ENCODE assay signal across 9 cellular contexts in genomic region chr2:233990261-233990798, GRCh38.
DNase-seq lines count a peak whose midpoint lies in the region; ATAC-seq lines count a peak whose summit lies in the region.
"Had no signal": no experiment of that assay in that cellular context is flagged by ENCODE, and none has a peak within 500 bp of the region (broad histone marks: within the 10 kb centered on the region; RNA-seq: fewer than 3 reads in every experiment).

No MANE protein-coding gene starts in this region.

- peaks cover 62% of the 10 kb centered on the region for H3K4me1 Mint-ChIP-seq in stimulated activated naive CD8-positive, alpha-beta T cell treated with anti-CD3 and anti-CD28 coated beads, Interleukin-15, amount 100 ng/mL, for 72 hours

- H3K4me3 ChIP-seq in effector memory CD4-positive, alpha-beta T cell (ENCODE audit: insufficient read depth, low read depth, low read length, poor library complexity, severe bottlenecking) = no peak overlapping the region
- H3K4me3 ChIP-seq: A549 had no signal

- no peaks in the 10 kb centered on the region for H3K27me3 Mint-ChIP-seq in stimulated activated naive CD8-positive, alpha-beta T cell treated with anti-CD3 and anti-CD28 coated beads, Interleukin-15, amount 100 ng/mL, for 72 hours

- peak overlapping the region; percentile 18 to 44 for H3K4me3 Mint-ChIP-seq in stimulated activated naive CD8-positive, alpha-beta T cell treated with anti-CD3 and anti-CD28 coated beads, Interleukin-15, amount 100 ng/mL, for 72 hours

- peak overlapping the region in 1 of 2 donors; percentile 23 for H3K27ac Mint-ChIP-seq in stimulated activated naive CD8-positive, alpha-beta T cell treated with anti-CD3 and anti-CD28 coated beads, Interleukin-15, amount 100 ng/mL, for 72 hours

- no peaks in the 10 kb centered on the region for H3K9me3 ChIP-seq in effector memory CD4-positive, alpha-beta T cell (ENCODE audit: control insufficient read depth, low read length)
- H3K9me3 ChIP-seq: A549 had no signal

- H3K27me3 ChIP-seq in effector memory CD4-positive, alpha-beta T cell (replicated peaks; ENCODE audit: control insufficient read depth, insufficient read depth, low read length, poor library complexity, severe bottlenecking) = no peaks in the 10 kb centered on the region

- peaks cover 18% of the 10 kb centered on the region for H3K4me1 ChIP-seq in effector memory CD4-positive, alpha-beta T cell (ENCODE audit: control insufficient read depth, insufficient read depth, low read length, poor library complexity, severe bottlenecking)
- H3K4me1 ChIP-seq: A549 had no signal

- DNase-seq in activated gamma-delta T cell treated with Interleukin-2 at 50 U/mL for 16 hours (peak; percentile 66), activated gamma-delta T cell (lab: John Stamatoyannopoulos, UW) (no peak), T-helper 2 cell (peak in 3 of 5 experiments; percentile 56 to 95 (median 84)), NCI-H526 (lab: John Stamatoyannopoulos, UW) (no peak), DMS53 treated with DMSO at 0.1 percent for 48 hours (lab: John Stamatoyannopoulos, UW; ENCODE audit: unreplicated experiment) (no peak), DMS79 treated with DMSO at 0.1 percent for 48 hours (lab: John Stamatoyannopoulos, UW) (no peak)
- peak; percentile 57 to 67 (median 62) for DNase-seq in effector memory CD4-positive, alpha-beta T cell
- DNase-seq in stimulated activated naive CD8-positive, alpha-beta T cell treated with anti-CD3 and anti-CD28 coated beads, Interleukin-15, amount 100 ng/mL, for 72 hours = peak; percentile 73 to 81

- peak; percentile 95 for ATAC-seq in stimulated activated naive CD8-positive, alpha-beta T cell treated with anti-CD3 and anti-CD28 coated beads, Interleukin-15, amount 100 ng/mL, for 72 hours
- ATAC-seq: A549 had no signal

- H3K9me3 Mint-ChIP-seq in stimulated activated naive CD8-positive, alpha-beta T cell treated with anti-CD3 and anti-CD28 coated beads, Interleukin-15, amount 100 ng/mL, for 72 hours = peaks cover 7 to 16% of the 10 kb centered on the region in 2 donors

- H3K36me3 ChIP-seq in effector memory CD4-positive, alpha-beta T cell (ENCODE audit: control insufficient read depth, insufficient read depth, low read length) = no peaks in the 10 kb centered on the region

- peak overlapping the region; percentile 59 for H3K27ac ChIP-seq in effector memory CD4-positive, alpha-beta T cell (ENCODE audit: insufficient read depth, low read length, poor library complexity, severe bottlenecking)

Comparison
In these comparisons a context has a peak if more than half of its experiments do, and no peak if none do; other contexts are left out.
1. DNase-seq: peak in activated gamma-delta T cell treated with Interleukin-2 at 50 U/mL for 16 hours (single experiment), T-helper 2 cell (3 of 5), effector memory CD4-positive, alpha-beta T cell (3 of 3) and stimulated activated naive CD8-positive, alpha-beta T cell treated with anti-CD3 and anti-CD28 coated beads, Interleukin-15, amount 100 ng/mL, for 72 hours (2 of 2); none in activated gamma-delta T cell (single experiment), NCI-H526 (0 of 2), DMS53 treated with DMSO at 0.1 percent for 48 hours (single experiment) and DMS79 treated with DMSO at 0.1 percent for 48 hours (single experiment).